ENCODE assay signal across 8 cellular contexts in the genomic region with DNA sequence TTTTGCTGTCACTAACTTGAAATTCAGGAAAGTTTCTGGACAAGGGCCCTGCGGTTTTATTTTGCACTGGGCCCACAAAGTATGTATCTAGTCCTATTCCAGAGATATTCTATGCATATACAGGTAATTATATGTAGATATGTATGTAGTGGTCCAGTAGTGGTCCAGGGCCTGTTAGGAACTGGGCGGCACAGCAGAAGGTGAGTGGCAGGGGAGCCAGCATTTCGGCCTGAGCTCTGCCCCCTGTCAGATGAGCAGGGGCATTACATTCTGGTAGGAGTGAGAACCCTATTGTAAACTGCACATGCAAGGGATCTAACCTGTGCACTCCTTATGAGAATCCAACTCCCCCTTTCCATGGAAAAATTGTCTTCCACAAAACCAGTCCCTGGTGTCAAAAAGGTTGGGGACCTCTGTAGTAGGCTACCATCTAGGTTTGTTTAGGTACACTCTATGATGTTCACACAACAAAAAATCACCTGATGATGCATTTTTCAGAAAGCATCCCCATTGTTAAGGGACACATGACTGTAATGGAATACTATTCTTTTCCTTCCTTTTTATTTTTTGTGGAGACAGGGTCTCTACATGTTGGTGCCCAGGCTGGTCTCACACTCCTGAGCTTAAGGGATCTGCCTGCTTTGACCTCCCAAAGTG. TPM values are rescaled to one million over a fixed set of nuclear protein-coding genes. Genes with fewer than 3 reads are reported as not detected.
DNase-seq lines count a peak whose midpoint lies in the region; ATAC-seq and TF ChIP-seq lines count a peak whose summit lies in the region.

No MANE protein-coding gene starts in this region.

- H3K4me1 Mint-ChIP-seq in stimulated activated memory B cell treated with anti-CD40 and anti-IgM and Interleukin-4, amounts not matched to agents 10 μg/mL and 1 μg/mL and 100 μg/mL, for 72 hours, result peaks cover 36% of the 10 kb centered on the region
- H3K4me1 Mint-ChIP-seq in T-cell, result peaks cover 17 to 64% (median 34%) of the 10 kb centered on the region in 3 donors

- no peaks in the 10 kb centered on the region for H3K27me3 ChIP-seq in OCI-LY3 (ENCODE audit: low read depth, low read length)
- H3K27me3 ChIP-seq in effector memory CD4-positive, alpha-beta T cell (replicated peaks; ENCODE audit: control insufficient read depth, insufficient read depth, low read length, poor library complexity, severe bottlenecking), result no peaks in the 10 kb centered on the region
- no peaks in the 10 kb centered on the region for H3K27me3 ChIP-seq in adrenal gland

- H3K36me3 ChIP-seq in OCI-LY3 (replicated peaks; ENCODE audit: low read depth, low read length) (peaks cover 11% of the 10 kb centered on the region), adrenal gland (replicated peaks in 1 of 2) (no peaks in the 10 kb centered on the region)
- H3K36me3 ChIP-seq in effector memory CD4-positive, alpha-beta T cell (ENCODE audit: control insufficient read depth, insufficient read depth, low read length), result peaks cover 13% of the 10 kb centered on the region

- CTCF ChIA-PET in T-cell (lab: Charles Lee), result no interaction called here

- H3K9me3 ChIP-seq in OCI-LY3 (ENCODE audit: insufficient read depth, low read length) (no peaks in the 10 kb centered on the region), adrenal gland (replicated peaks in 1 of 3) (no peaks in the 10 kb centered on the region)
- no peaks in the 10 kb centered on the region for H3K9me3 ChIP-seq in effector memory CD4-positive, alpha-beta T cell (ENCODE audit: control insufficient read depth, low read length)

- TF ChIP-seq CTCF in OCI-LY3 (IDR thresholded peaks at IDR 0.05; ENCODE audit: low read depth, low read length), result peak; percentile 42; the same call in 1 of the 2 replicates
- TF ChIP-seq CTCF in adrenal gland (IDR thresholded peaks at IDR 0.05), result peak in 2 of 6 experiments; percentile 5 to 13

- POLR2A ChIA-PET in T-cell (lab: Charles Lee), result no interaction called here

- intact Hi-C loops in adrenal gland (cut with DNase I), result no loop called here

- no peak for TF ChIP-seq POLR2A in adrenal gland (IDR thresholded peaks at IDR 0.05)

- peak; percentile 16 for DNase-seq in stimulated activated CD4-positive, alpha-beta T cell treated with anti-CD3 and anti-CD28 coated beads, Interleukin-4, amount 100 ng/mL, for 24 hours
- DNase-seq in stimulated activated CD4-positive, alpha-beta T cell treated with anti-CD3 and anti-CD28 coated beads, Interleukin-1b, Interleukin-23, amount 100 ng/mL, for 48 hours, result no peak
- no peak for DNase-seq in effector memory CD4-positive, alpha-beta T cell
- DNase-seq in NCI-H1417 (lab: John Stamatoyannopoulos, UW) (no peak), T-cell (no peak), adrenal gland (no peak)

- no peak overlapping the region for H2AFZ ChIP-seq in OCI-LY3 (ENCODE audit: low read depth, low read length)

- no peak for ATAC-seq in stimulated activated memory B cell treated with anti-CD40 and anti-IgM and Interleukin-4, amounts not matched to agents 10 μg/mL and 1 μg/mL and 100 μg/mL, for 72 hours
- no peak for ATAC-seq in T-cell (replicated peaks in 1 of 4)

- H3K4me1 ChIP-seq in OCI-LY3 (ENCODE audit: low read length) (peaks cover 18% of the 10 kb centered on the region), adrenal gland (replicated peaks in 1 of 2) (peaks cover 12 to 32% of the 10 kb centered on the region in 2 donors)
- H3K4me1 ChIP-seq in effector memory CD4-positive, alpha-beta T cell (ENCODE audit: control insufficient read depth, insufficient read depth, low read length, poor library complexity, severe bottlenecking), result peaks cover 28% of the 10 kb centered on the region

- peaks cover 10% of the 10 kb centered on the region for H3K36me3 Mint-ChIP-seq in stimulated activated memory B cell treated with anti-CD40 and anti-IgM and Interleukin-4, amounts not matched to agents 10 μg/mL and 1 μg/mL and 100 μg/mL, for 72 hours
- H3K36me3 Mint-ChIP-seq in T-cell, result peaks cover 27% of the 10 kb centered on the region

- no peaks in the 10 kb centered on the region for H3K9me3 Mint-ChIP-seq in stimulated activated memory B cell treated with anti-CD40 and anti-IgM and Interleukin-4, amounts not matched to agents 10 μg/mL and 1 μg/mL and 100 μg/mL, for 72 hours
- H3K9me3 Mint-ChIP-seq in T-cell, result no peaks in the 10 kb centered on the region

- H3K27ac ChIP-seq in OCI-LY3 (ENCODE audit: low read length), result no peak overlapping the region
- H3K27ac ChIP-seq in effector memory CD4-positive, alpha-beta T cell (ENCODE audit: insufficient read depth, low read length, poor library complexity, severe bottlenecking), result no peak overlapping the region
- H3K27ac ChIP-seq in adrenal gland, result no peak overlapping the region

- 74 to 100% (median 74%) methylated on average over 1 to 3 of the region's 3 CpGs for WGBS in adrenal gland, 4 donors

- no peak overlapping the region for H3K9ac ChIP-seq in OCI-LY3 (ENCODE audit: low read length)

- H3K4me3 ChIP-seq in OCI-LY3 (ENCODE audit: low read length) (no peak overlapping the region), adrenal gland (no peak overlapping the region)
- peak overlapping the region; percentile 13 for H3K4me3 ChIP-seq in effector memory CD4-positive, alpha-beta T cell (ENCODE audit: insufficient read depth, low read depth, low read length, poor library complexity, severe bottlenecking)

- peaks cover 82% of the 10 kb centered on the region for H3K79me2 ChIP-seq in OCI-LY3 (ENCODE audit: low read length)

- H3K27me3 Mint-ChIP-seq in stimulated activated memory B cell treated with anti-CD40 and anti-IgM and Interleukin-4, amounts not matched to agents 10 μg/mL and 1 μg/mL and 100 μg/mL, for 72 hours, result no peaks in the 10 kb centered on the region
- H3K27me3 Mint-ChIP-seq in T-cell, result no peaks in the 10 kb centered on the region

- H4K20me1 ChIP-seq in OCI-LY3 (ENCODE audit: insufficient read depth, low read length), result peaks cover 41% of the 10 kb centered on the region

- H3K27ac Mint-ChIP-seq in stimulated activated memory B cell treated with anti-CD40 and anti-IgM and Interleukin-4, amounts not matched to agents 10 μg/mL and 1 μg/mL and 100 μg/mL, for 72 hours, result no peak overlapping the region
- H3K27ac Mint-ChIP-seq in T-cell, result peak overlapping the region in 1 of 2 donors; percentile 52

- H3K4me3 Mint-ChIP-seq in stimulated activated memory B cell treated with anti-CD40 and anti-IgM and Interleukin-4, amounts not matched to agents 10 μg/mL and 1 μg/mL and 100 μg/mL, for 72 hours, result peak overlapping the region; percentile 51
- H3K4me3 Mint-ChIP-seq in T-cell, result no peak overlapping the region

- peak overlapping the region; percentile 39 for H3K4me2 ChIP-seq in OCI-LY3 (ENCODE audit: low read length)

RNA-seq across cellular contexts. Expression of a gene that starts 2.8 kb away (rescaled TPM):
- total RNA-seq in T-cell, result 10 to 100 TPM; 86.4 to 93.0 (median 87.8) TPM
- total RNA-seq in adrenal gland, result 10 to 100 TPM; 47.3 to 89.2 (median 72.0) TPM
- polyA plus RNA-seq in adrenal gland, result 10 to 100 TPM; 22.8 to 75.8 (median 22.9) TPM
